14 cellular contexts compared by ENCODE assay signal in genomic region chr4:2846172-2846571, GRCh38. TPM values are rescaled to one million over a fixed set of nuclear protein-coding genes. Genes with fewer than 3 reads are reported as not detected.
A peak's percentile ranks its signal among the peaks of the same experiment; 100 is the strongest.
DNase-seq lines count a peak whose midpoint lies in the region; ATAC-seq lines count a peak whose summit lies in the region.
"Had no signal": no experiment of that assay in that cellular context is flagged by ENCODE, and none has a peak within 500 bp of the region (broad histone marks: within the 10 kb centered on the region; RNA-seq: fewer than 3 reads in every experiment).

No MANE protein-coding gene starts in this region.

- peaks cover 84% of the 10 kb centered on the region for H3K79me2 ChIP-seq in GM23248 (ENCODE audit: insufficient read depth)

- peak overlapping the region; percentile 38 to 94 (median 94) for H3K27ac Mint-ChIP-seq in CD4-positive, CD25-positive, alpha-beta regulatory T cell
- H3K27ac Mint-ChIP-seq in activated T-helper 2 cell treated with anti-CD3 and anti-CD28 coated beads, Interferon-gamma antibody, Interleukin-2, Interleukin-4, amounts not matched to agents 10 μg/mL and 5 μg/mL and 100 μg/mL, durations not matched to agents 14 hours and 24 hours and 36 hours: peak overlapping the region; percentile 71
- peak overlapping the region in 8 of 9 donors; percentile 3 to 97 (median 94) for H3K27ac Mint-ChIP-seq in naive thymus-derived CD4-positive, alpha-beta T cell

- CTCF ChIA-PET in naive thymus-derived CD4-positive, alpha-beta T cell (lab: Charles Lee): no interaction called here

- peaks cover 39 to 75% (median 55%) of the 10 kb centered on the region in 4 donors for H3K4me1 Mint-ChIP-seq in CD4-positive, CD25-positive, alpha-beta regulatory T cell
- H3K4me1 Mint-ChIP-seq in activated T-helper 2 cell treated with anti-CD3 and anti-CD28 coated beads, Interferon-gamma antibody, Interleukin-2, Interleukin-4, amounts not matched to agents 10 μg/mL and 5 μg/mL and 100 μg/mL, durations not matched to agents 14 hours and 24 hours and 36 hours (ENCODE audit: low read depth): peaks cover 48% of the 10 kb centered on the region
- peaks cover 47 to 78% (median 62%) of the 10 kb centered on the region in 7 donors for H3K4me1 Mint-ChIP-seq in naive thymus-derived CD4-positive, alpha-beta T cell

- H3K4me3 ChIP-seq in CD4-positive, CD25-positive, alpha-beta regulatory T cell (ENCODE audit: low read depth, low read length): peak overlapping the region; percentile 78
- peak overlapping the region; percentile 87; the same call in 1 of the 2 replicates for H3K4me3 ChIP-seq in GM23248
- H3K4me3 ChIP-seq in naive thymus-derived CD4-positive, alpha-beta T cell (ENCODE audit: low read length): no peak overlapping the region
- H3K4me3 ChIP-seq: HAP-1 had no signal

- no peaks in the 10 kb centered on the region for H3K27me3 ChIP-seq in CD4-positive, CD25-positive, alpha-beta regulatory T cell (ENCODE audit: control insufficient read depth, insufficient read depth, low read length)
- no peaks in the 10 kb centered on the region for H3K27me3 ChIP-seq in GM23248 (replicated peaks; ENCODE audit: insufficient read depth)
- no peaks in the 10 kb centered on the region for H3K27me3 ChIP-seq in naive thymus-derived CD4-positive, alpha-beta T cell (ENCODE audit: control insufficient read depth in 2 of 2, insufficient read depth in 2 of 2, low read length in 2 of 2)

- H3K9me3 Mint-ChIP-seq in CD4-positive, CD25-positive, alpha-beta regulatory T cell: no peaks in the 10 kb centered on the region
- no peaks in the 10 kb centered on the region for H3K9me3 Mint-ChIP-seq in activated T-helper 2 cell treated with anti-CD3 and anti-CD28 coated beads, Interferon-gamma antibody, Interleukin-2, Interleukin-4, amounts not matched to agents 10 μg/mL and 5 μg/mL and 100 μg/mL, durations not matched to agents 14 hours and 24 hours and 36 hours
- H3K9me3 Mint-ChIP-seq in naive thymus-derived CD4-positive, alpha-beta T cell: peaks cover 0 to 5% (median 0%) of the 10 kb centered on the region in 11 donors
- H3K9me3 Mint-ChIP-seq: CD14-positive monocyte had no signal

- peaks cover 20% of the 10 kb centered on the region for H4K20me1 ChIP-seq in GM23248 (ENCODE audit: insufficient read depth)

- peak overlapping the region; percentile 93 for H3K4me2 ChIP-seq in GM23248 (ENCODE audit: unreplicated experiment)

- in situ Hi-C loops in GM23248 (cut with MboI): no loop called here

- peaks cover 20% of the 10 kb centered on the region for H3F3A ChIP-seq in GM23248 (ENCODE audit: insufficient read depth)

- H3K9ac ChIP-seq in GM23248: no peak overlapping the region

- POLR2A ChIA-PET in naive thymus-derived CD4-positive, alpha-beta T cell (lab: Charles Lee): no interaction called here

- H3K36me3 Mint-ChIP-seq in CD4-positive, CD25-positive, alpha-beta regulatory T cell: peaks cover 3% of the 10 kb centered on the region
- H3K36me3 Mint-ChIP-seq in activated T-helper 2 cell treated with anti-CD3 and anti-CD28 coated beads, Interferon-gamma antibody, Interleukin-2, Interleukin-4, amounts not matched to agents 10 μg/mL and 5 μg/mL and 100 μg/mL, durations not matched to agents 14 hours and 24 hours and 36 hours (ENCODE audit: low read depth): peaks cover 26% of the 10 kb centered on the region
- H3K36me3 Mint-ChIP-seq in naive thymus-derived CD4-positive, alpha-beta T cell: peaks cover 0 to 7% (median 4%) of the 10 kb centered on the region in 5 donors

- peaks cover 50% of the 10 kb centered on the region for H3K4me1 ChIP-seq in CD4-positive, CD25-positive, alpha-beta regulatory T cell (ENCODE audit: control insufficient read depth, insufficient read depth, low read length, poor library complexity, severe bottlenecking)
- peaks cover 26% of the 10 kb centered on the region for H3K4me1 ChIP-seq in GM23248 (ENCODE audit: insufficient read depth)
- H3K4me1 ChIP-seq in naive thymus-derived CD4-positive, alpha-beta T cell (ENCODE audit: control insufficient read depth in 2 of 2, insufficient read depth in 2 of 2, low read length in 2 of 2): peaks cover 28 to 39% of the 10 kb centered on the region in 2 donors

- DNase-seq in CD4-positive, CD25-positive, alpha-beta regulatory T cell: peak in 1 of 3 donors; percentile 29
- no peak for DNase-seq in GM23248
- DNase-seq in activated T-helper 2 cell treated with anti-CD3 and anti-CD28 coated beads, Interferon-gamma antibody, Interleukin-2, Interleukin-4, amounts not matched to agents 10 μg/mL and 5 μg/mL and 100 μg/mL, durations not matched to agents 14 hours and 24 hours and 36 hours (ENCODE audit: low spot score): no peak
- no peak for DNase-seq in naive thymus-derived CD4-positive, alpha-beta T cell
- no peak for DNase-seq in COR-L47 (lab: John Stamatoyannopoulos, UW)
- DNase-seq in 8988T: no peak
- no peak for DNase-seq in stimulated activated CD4-positive, alpha-beta T cell treated with anti-CD3 and anti-CD28 coated beads, Interleukin-2, amount 100 ng/mL, for 48 hours
- no peak for DNase-seq in NCI-H748 treated with DMSO at 0.1 percent for 48 hours (lab: John Stamatoyannopoulos, UW)
- DNase-seq: NCI-H2171, retina, substantia nigra had no signal

- H2AFZ ChIP-seq in GM23248: no peak overlapping the region

- no peak for ATAC-seq in CD4-positive, CD25-positive, alpha-beta regulatory T cell (ENCODE audit: low read depth in 2 of 2)
- ATAC-seq in naive thymus-derived CD4-positive, alpha-beta T cell: no peak

- peaks cover 7% of the 10 kb centered on the region for H3K27me3 Mint-ChIP-seq in CD4-positive, CD25-positive, alpha-beta regulatory T cell
- no peaks in the 10 kb centered on the region for H3K27me3 Mint-ChIP-seq in activated T-helper 2 cell treated with anti-CD3 and anti-CD28 coated beads, Interferon-gamma antibody, Interleukin-2, Interleukin-4, amounts not matched to agents 10 μg/mL and 5 μg/mL and 100 μg/mL, durations not matched to agents 14 hours and 24 hours and 36 hours (ENCODE audit: low read depth)
- no peaks in the 10 kb centered on the region for H3K27me3 Mint-ChIP-seq in naive thymus-derived CD4-positive, alpha-beta T cell

- H3K4me3 Mint-ChIP-seq in CD4-positive, CD25-positive, alpha-beta regulatory T cell: peak overlapping the region; percentile 94 to 100 (median 96)
- H3K4me3 Mint-ChIP-seq in activated T-helper 2 cell treated with anti-CD3 and anti-CD28 coated beads, Interferon-gamma antibody, Interleukin-2, Interleukin-4, amounts not matched to agents 10 μg/mL and 5 μg/mL and 100 μg/mL, durations not matched to agents 14 hours and 24 hours and 36 hours (ENCODE audit: low read depth): peak overlapping the region; percentile 89
- peak overlapping the region; percentile 30 to 100 (median 90) for H3K4me3 Mint-ChIP-seq in naive thymus-derived CD4-positive, alpha-beta T cell

- H3K36me3 ChIP-seq in CD4-positive, CD25-positive, alpha-beta regulatory T cell (ENCODE audit: control insufficient read depth, insufficient read depth, low read length): no peaks in the 10 kb centered on the region
- H3K36me3 ChIP-seq in GM23248 (ENCODE audit: low read depth): no peaks in the 10 kb centered on the region
- H3K36me3 ChIP-seq in naive thymus-derived CD4-positive, alpha-beta T cell (ENCODE audit: control insufficient read depth in 2 of 3, insufficient read depth in 3 of 3, low read length in 3 of 3): peaks cover 0 to 3% (median 0%) of the 10 kb centered on the region in 3 experiments
- H3K36me3 ChIP-seq: HAP-1 had no signal

- no peaks in the 10 kb centered on the region for H3K9me2 ChIP-seq in GM23248 (ENCODE audit: insufficient read depth)

- peak overlapping the region; percentile 34 for H3K27ac ChIP-seq in CD4-positive, CD25-positive, alpha-beta regulatory T cell (ENCODE audit: insufficient read depth, low read length, poor library complexity, severe bottlenecking)
- no peak overlapping the region for H3K27ac ChIP-seq in GM23248
- no peak overlapping the region for H3K27ac ChIP-seq in naive thymus-derived CD4-positive, alpha-beta T cell (ENCODE audit: low read depth, low read length)
- H3K27ac ChIP-seq: coronary artery had no signal

- H3K9me3 ChIP-seq in CD4-positive, CD25-positive, alpha-beta regulatory T cell (ENCODE audit: control insufficient read depth in 2 of 2, low read length in 2 of 2): no peaks in the 10 kb centered on the region
- H3K9me3 ChIP-seq in GM23248 (ENCODE audit: low read depth): no peaks in the 10 kb centered on the region
- no peaks in the 10 kb centered on the region for H3K9me3 ChIP-seq in naive thymus-derived CD4-positive, alpha-beta T cell (ENCODE audit: control insufficient read depth in 2 of 3, low read length in 3 of 3)
- H3K9me3 ChIP-seq: HAP-1 had no signal

- 96 to 97% methylated on average over 2 of the region's 2 CpGs for WGBS in GM23248 (ENCODE audit: low coverage in 1 of 2, low lambda C conversion rate in 2 of 2, missing lambda C conversion rate in 2 of 2), 2 experiments

- intact Hi-C loops in activated T-helper 2 cell treated with anti-CD3 and anti-CD28 coated beads, Interferon-gamma antibody, Interleukin-2, Interleukin-4, amounts not matched to agents 10 μg/mL and 5 μg/mL and 100 μg/mL, durations not matched to agents 14 hours and 24 hours and 36 hours (cut with micrococcal nuclease): loop anchor here (5.0 kb wide), 2 partner anchors 34 to 99 kb away; no protein-coding TSS in a partner anchor
- intact Hi-C loops in naive thymus-derived CD4-positive, alpha-beta T cell (cut with micrococcal nuclease): loop anchor here in 1 of 2 donors (10.0 kb wide), 1 partner anchor 229 kb away; the partner anchor contains the start of genes HTT and HTT-AS

RNA-seq across cellular contexts. Expression of gene ADD1, which starts 2.5 kb away (rescaled TPM):
- 242 TPM for total RNA-seq in CD4-positive, CD25-positive, alpha-beta regulatory T cell
- 100 to 1,000 TPM; 142 to 151 (median 145) TPM for polyA plus RNA-seq in CD4-positive, CD25-positive, alpha-beta regulatory T cell
- total RNA-seq in GM23248 (2014; rRNA removed; shearing (Covaris generic)): 188 and 219 TPM in 2 replicates
- 175 and 181 TPM in 2 replicates for polyA plus RNA-seq in GM23248 (2016; fragmentation: Nextera tagmentation; extraction: Ambion mirVana)
- total RNA-seq in activated T-helper 2 cell treated with anti-CD3 and anti-CD28 coated beads, Interferon-gamma antibody, Interleukin-2, Interleukin-4, amounts not matched to agents 10 μg/mL and 5 μg/mL and 100 μg/mL, durations not matched to agents 14 hours and 24 hours and 36 hours: 240 and 242 TPM in 2 replicates
- 100 to 1,000 TPM; 211 to 300 (median 282) TPM for total RNA-seq in naive thymus-derived CD4-positive, alpha-beta T cell
- polyA plus RNA-seq in naive thymus-derived CD4-positive, alpha-beta T cell: 100 to 1,000 TPM; 152 to 164 TPM

RNA-seq across cellular contexts. Expression of gene SH3BP2, which starts 53.3 kb away (rescaled TPM):
- total RNA-seq in CD4-positive, CD25-positive, alpha-beta regulatory T cell: 61.7 TPM
- polyA plus RNA-seq in CD4-positive, CD25-positive, alpha-beta regulatory T cell: 1 to 10 TPM; 7.6 to 8.6 (median 8.4) TPM
- total RNA-seq in GM23248 (2014; rRNA removed; shearing (Covaris generic)): 31.2 and 46.3 TPM in 2 replicates
- 19.1 and 20.9 TPM in 2 replicates for polyA plus RNA-seq in GM23248 (2016; fragmentation: Nextera tagmentation; extraction: Ambion mirVana)
- total RNA-seq in activated T-helper 2 cell treated with anti-CD3 and anti-CD28 coated beads, Interferon-gamma antibody, Interleukin-2, Interleukin-4, amounts not matched to agents 10 μg/mL and 5 μg/mL and 100 μg/mL, durations not matched to agents 14 hours and 24 hours and 36 hours: 64.3 and 72.7 TPM in 2 replicates
- 100 to 1,000 TPM in 1 of 5 experiments, 10 to 100 TPM in 4; 22.7 to 269 (median 59.6) TPM for total RNA-seq in naive thymus-derived CD4-positive, alpha-beta T cell
- 10 to 100 TPM in 1 of 2 donors, 1 to 10 TPM in 1; 5.9 to 11.3 TPM for polyA plus RNA-seq in naive thymus-derived CD4-positive, alpha-beta T cell
